ENCODE assay signal across 1 cellular context in genomic region chr3:169146112-169146665, GRCh38.
TF ChIP-seq lines count a peak whose summit lies in the region.

No MANE protein-coding gene starts in this region.

TF ChIP-seq in HEK293, 187 proteins besides CTCF, POLR2A, EP300 and RAD21 (continued from another document):
- peak; percentile 54; the same call in 1 of the 2 replicates for TF ChIP-seq ZNF704 (tag by site-specific recombination; IDR thresholded peaks at IDR 0.05)
- TF ChIP-seq ZIC2 (tag by site-specific recombination; IDR thresholded peaks at IDR 0.05): 0 out of 2 replicates have a peak, but pooled peaks have one; percentile 8
- TF ChIP-seq ZNF121 (tag by site-specific recombination; IDR thresholded peaks at IDR 0.05): no peak
- TF ChIP-seq ZBTB20 (tag by site-specific recombination; IDR thresholded peaks at IDR 0.05): peak; percentile 93
- peak; percentile 62 for TF ChIP-seq ZNF366 (tag by site-specific recombination; conservative IDR thresholded peaks at IDR 0.05)
- TF ChIP-seq ZNF843 (tag by site-specific recombination; IDR thresholded peaks at IDR 0.05): 0 out of 2 replicates have a peak, but pooled peaks have one; percentile 24
- 0 out of 2 replicates have a peak, but pooled peaks have one; percentile 11 for TF ChIP-seq ZXDB (tag by site-specific recombination; IDR thresholded peaks at IDR 0.05)
- peak; percentile 75; the same call in 1 of the 2 replicates for TF ChIP-seq ZNF777 (tag by site-specific recombination; IDR thresholded peaks at IDR 0.05; ENCODE audit: borderline replicate concordance)
- TF ChIP-seq ZSCAN30 (tag by site-specific recombination; IDR thresholded peaks at IDR 0.05): peak; percentile 73; the same call in 1 of the 2 replicates
- peak; percentile 89 for TF ChIP-seq ZBTB17 (tag by site-specific recombination; IDR thresholded peaks at IDR 0.05)
- TF ChIP-seq PRDM10 (tag by site-specific recombination; IDR thresholded peaks at IDR 0.05): 0 out of 2 replicates have a peak, but pooled peaks have one; percentile 35
- TF ChIP-seq ZNF692 (tag by site-specific recombination; IDR thresholded peaks at IDR 0.05): no peak
- peak; percentile 32; the same call in 1 of the 2 replicates for TF ChIP-seq KLF16 (tag by site-specific recombination; IDR thresholded peaks at IDR 0.05)
- no peak for TF ChIP-seq ZNF580 (tag by site-specific recombination; IDR thresholded peaks at IDR 0.05)
- TF ChIP-seq ZNF184 (tag by site-specific recombination; IDR thresholded peaks at IDR 0.05): no peak
- peak; percentile 31 for TF ChIP-seq INSM2 (tag by site-specific recombination; IDR thresholded peaks at IDR 0.05)
- TF ChIP-seq ZBTB11 (tag by site-specific recombination; conservative IDR thresholded peaks at IDR 0.05; ENCODE audit: low read depth): peak; percentile 73
- TF ChIP-seq PATZ1 (tag by site-specific recombination; IDR thresholded peaks at IDR 0.05): peak; percentile 53; the same call in 1 of the 2 replicates
- peak; percentile 13; the same call in 1 of the 2 replicates for TF ChIP-seq BCL11B (tag by site-specific recombination; IDR thresholded peaks at IDR 0.05; ENCODE audit: low read depth)
- TF ChIP-seq PRDM1 (tag by site-specific recombination; IDR thresholded peaks at IDR 0.05): peak; percentile 71
- TF ChIP-seq ZNF362 (tag by site-specific recombination; IDR thresholded peaks at IDR 0.05): peak; percentile 44; the same call in 1 of the 2 replicates
- TF ChIP-seq ZNF571 (tag by site-specific recombination; IDR thresholded peaks at IDR 0.05): no peak
- TF ChIP-seq ZEB2 (tag by site-specific recombination; IDR thresholded peaks at IDR 0.05): peak; percentile 74
